Comparison of ENCODE assay signal across 8 cellular contexts in genomic region chr11:59141673-59142460, GRCh38. TPM values are rescaled to one million over a fixed set of nuclear protein-coding genes. Genes with fewer than 3 reads are reported as not detected.
A peak's percentile ranks its signal among the peaks of the same experiment; 100 is the strongest.
DNase-seq lines count a peak whose midpoint lies in the region; ATAC-seq and TF ChIP-seq lines count a peak whose summit lies in the region.

No MANE protein-coding gene starts in this region.

- H3K9ac ChIP-seq in trophoblast cell (ENCODE audit: low read length): peak overlapping the region; percentile 17

- no CpG with 5 or more reads among the region's 3 CpGs for WGBS in trophoblast cell (ENCODE audit: extremely low coverage, insufficient coverage, insufficient read length)

- H3K4me1 ChIP-seq in SJCRH30 (no peaks in the 10 kb centered on the region), trophoblast cell (ENCODE audit: control insufficient read depth in 1 of 2, insufficient read depth in 2 of 2, low read length in 2 of 2) (peaks cover 6 to 7% of the 10 kb centered on the region in 2 experiments)

- no peak overlapping the region for H4K12ac ChIP-seq in trophoblast cell (ENCODE audit: low read depth, low read length)

- no peak overlapping the region for H4K8ac ChIP-seq in trophoblast cell (ENCODE audit: low read depth, low read length)

- H3K14ac ChIP-seq in trophoblast cell (ENCODE audit: low read length): no peak overlapping the region

- H3K9me3 ChIP-seq in AG04450 (ENCODE audit: control insufficient read depth, insufficient read depth, low read length) (no peaks in the 10 kb centered on the region; the same call in 1 of the 2 replicates), SJCRH30 (replicated peaks) (no peaks in the 10 kb centered on the region), trophoblast cell (ENCODE audit: insufficient read depth, low read depth, low read length) (no peaks in the 10 kb centered on the region)

- no peak overlapping the region for H2BK12ac ChIP-seq in trophoblast cell (ENCODE audit: low read length)

- H3K4me3 ChIP-seq in AG04450 (ENCODE audit: low read depth, low read length) (peak overlapping the region; percentile 90), SJCRH30 (peak overlapping the region; percentile 63), trophoblast cell (ENCODE audit: low read depth, low read length) (no peak overlapping the region)

- TF ChIP-seq CTCF in AG04450 (IDR thresholded peaks at IDR 0.05; ENCODE audit: low read depth, low read length): no peak

- H3K18ac ChIP-seq in trophoblast cell (ENCODE audit: low read length): no peak overlapping the region

- no peak overlapping the region for H3K4ac ChIP-seq in trophoblast cell (ENCODE audit: low read depth, low read length)

- H2AK5ac ChIP-seq in trophoblast cell (ENCODE audit: low read length): no peak overlapping the region

- H3K36me3 ChIP-seq in SJCRH30: no peaks in the 10 kb centered on the region
- H3K36me3 ChIP-seq in trophoblast cell (ENCODE audit: control insufficient read depth in 1 of 2, insufficient read depth in 2 of 2, low read length in 2 of 2): no peaks in the 10 kb centered on the region

- no peak overlapping the region for H3K23ac ChIP-seq in trophoblast cell (ENCODE audit: low read length)

- H3K27me3 ChIP-seq in AG04450 (ENCODE audit: control insufficient read depth, insufficient read depth, low read length) (no peaks in the 10 kb centered on the region), SJCRH30 (no peaks in the 10 kb centered on the region), trophoblast cell (ENCODE audit: insufficient read depth, low read length) (no peaks in the 10 kb centered on the region)

- H3K27ac ChIP-seq in AG04450 (ENCODE audit: low read depth, low read length) (peak overlapping the region; percentile 97), SJCRH30 (peak overlapping the region; percentile 41; the same call in 1 of the 2 replicates), trophoblast cell (ENCODE audit: low read depth, low read length) (no peak overlapping the region)

- peaks cover 6% of the 10 kb centered on the region for H3K79me1 ChIP-seq in trophoblast cell (ENCODE audit: low read length)

- CTCF ChIA-PET in AG04450 (lab: Charles Lee): interaction anchor here (0.6 to 10.5 kb wide), 9 partner anchors 12 to 1760 kb away, joined by 3 to 143 read pairs (median 4); no protein-coding TSS in a partner anchor

- POLR2A ChIA-PET in AG04450 (lab: Yijun Ruan, JAX): interaction anchor here (0.6 to 1.6 kb wide), 6 partner anchors 16 to 528 kb away, joined by 3 to 8 read pairs (median 4); no protein-coding TSS in a partner anchor

- peak overlapping the region; percentile 74 for H2AFZ ChIP-seq in trophoblast cell (ENCODE audit: insufficient read depth, low read length, poor library complexity)

- H3K4me2 ChIP-seq in trophoblast cell (ENCODE audit: low read length): peak overlapping the region; percentile 95

- ATAC-seq in GM19324 (IDR thresholded peaks at IDR 0.05; ENCODE audit: low FRiP score, unreplicated experiment) (peak; percentile 2), GM21619 (IDR thresholded peaks at IDR 0.05; ENCODE audit: unreplicated experiment) (no peak), HG02678 (IDR thresholded peaks at IDR 0.05; ENCODE audit: unreplicated experiment) (no peak)

- H2BK120ac ChIP-seq in trophoblast cell (ENCODE audit: insufficient read depth, low read length, poor library complexity): no peak overlapping the region

- H4K91ac ChIP-seq in trophoblast cell (ENCODE audit: low read depth, low read length): no peak overlapping the region

- H3K79me2 ChIP-seq in trophoblast cell (ENCODE audit: control insufficient read depth, insufficient read depth, low read length, poor library complexity): no peaks in the 10 kb centered on the region

- DNase-seq in AG04450 (ENCODE audit: low read depth, low spot score): no peak
- no peak for DNase-seq in SJCRH30
- DNase-seq in fibroblast of gingiva (ENCODE audit: low read depth): peak; percentile 7
- no peak for DNase-seq in trophoblast cell
- no peak for DNase-seq in GOT3 (lab: John Stamatoyannopoulos, UW)

- H2BK5ac ChIP-seq in trophoblast cell (ENCODE audit: low read depth, low read length, poor library complexity): no peak overlapping the region

RNA-seq across cellular contexts. Expression of gene FAM111A, which starts 0.8 kb away (rescaled TPM):
- polyA plus RNA-seq in AG04450 (2011; rRNA removed): 20.6 and 23.1 TPM in 2 replicates
- 13.2 and 15.0 TPM in 2 replicates for polyA minus RNA-seq in AG04450 (2011; rRNA and poly(A)+ RNA removed)
- total RNA-seq in SJCRH30 (2014; rRNA removed; shearing (Covaris generic)): 19.8 and 25.5 TPM in 2 replicates
- polyA plus RNA-seq in trophoblast cell (2013): 16.6 and 19.2 TPM in 2 replicates

RNA-seq across cellular contexts. Expression of gene DTX4, which starts 30.1 kb away (rescaled TPM):
- polyA plus RNA-seq in AG04450 (2011; rRNA removed): 1.4 and 2.2 TPM in 2 replicates
- 3.2 and 5.3 TPM in 2 replicates for polyA minus RNA-seq in AG04450 (2011; rRNA and poly(A)+ RNA removed)
- 26.3 and 26.7 TPM in 2 replicates for total RNA-seq in SJCRH30 (2014; rRNA removed; shearing (Covaris generic))
- polyA plus RNA-seq in trophoblast cell (2013): 20.6 and 20.9 TPM in 2 replicates

RNA-seq across cellular contexts. Expression of gene FAM111B, which starts 34.8 kb away (rescaled TPM):
- 1.6 and 2.7 TPM in 2 replicates for polyA plus RNA-seq in AG04450 (2011; rRNA removed)
- 0.87 and 3.0 TPM in 2 replicates for polyA minus RNA-seq in AG04450 (2011; rRNA and poly(A)+ RNA removed)
- total RNA-seq in SJCRH30 (2014; rRNA removed; shearing (Covaris generic)): 58.3 and 69.9 TPM in 2 replicates
- 6.6 and 6.9 TPM in 2 replicates for polyA plus RNA-seq in trophoblast cell (2013)

RNA-seq across cellular contexts. Expression of gene GLYATL1B, which starts 55.8 kb away (rescaled TPM):
- not detected in 2 replicates for polyA plus RNA-seq in AG04450 (2011; rRNA removed)
- polyA minus RNA-seq in AG04450 (2011; rRNA and poly(A)+ RNA removed): not detected in 2 replicates
- total RNA-seq in SJCRH30 (2014; rRNA removed; shearing (Covaris generic)): 0.24 and 0.28 TPM in 2 replicates
- polyA plus RNA-seq in trophoblast cell (2013): not detected in 2 replicates
